ENCODE assay signal across 8 cellular contexts in the genomic region with DNA sequence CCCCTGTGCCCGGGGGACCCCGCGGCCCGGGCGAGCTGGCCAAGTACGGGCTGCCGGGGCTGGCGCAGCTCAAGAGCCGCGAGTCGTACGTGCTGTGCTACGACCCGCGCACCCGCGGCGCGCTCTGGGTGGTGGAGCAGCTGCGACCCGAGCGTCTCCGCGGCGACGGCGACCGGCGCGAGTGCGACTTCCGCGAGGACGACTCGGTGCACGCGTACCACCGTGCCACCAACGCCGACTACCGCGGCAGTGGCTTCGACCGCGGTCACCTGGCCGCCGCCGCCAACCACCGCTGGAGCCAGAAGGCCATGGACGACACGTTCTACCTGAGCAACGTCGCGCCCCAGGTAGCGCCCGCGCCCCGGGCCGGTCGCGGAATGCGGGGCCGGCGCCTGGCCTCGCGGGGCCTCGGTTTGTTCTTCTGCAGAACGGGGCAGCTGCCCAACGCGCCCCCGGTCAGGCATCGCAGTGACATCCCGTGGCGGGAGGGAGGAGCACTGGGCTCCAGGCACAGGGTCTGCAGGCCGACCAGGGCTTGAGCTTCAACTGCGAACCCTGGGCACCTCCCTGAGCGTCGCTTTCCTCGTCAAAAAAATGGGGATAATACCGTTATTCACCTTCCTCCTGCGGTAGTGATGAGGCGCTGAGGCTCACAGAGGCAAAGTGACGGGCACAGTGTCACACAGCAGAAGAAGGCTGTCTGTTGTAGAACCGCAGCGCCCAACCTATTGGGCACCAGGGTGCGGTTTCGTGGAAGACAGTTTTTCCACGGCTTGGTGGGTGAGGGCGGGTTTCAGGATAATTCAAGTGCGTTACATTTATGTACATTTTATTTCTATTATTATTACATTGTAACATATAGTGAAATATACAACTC. TPM values are rescaled to one million over a fixed set of nuclear protein-coding genes. Genes with fewer than 3 reads are reported as not detected.
DNase-seq lines count a peak whose midpoint lies in the region; ATAC-seq, FAIRE-seq and TF ChIP-seq lines count a peak whose summit lies in the region.

No MANE protein-coding gene starts in this region.

- peak; percentile 40 for ATAC-seq in CD4-positive, CD25-positive, alpha-beta regulatory T cell (ENCODE audit: low read depth in 2 of 2)
- peak; percentile 26 for ATAC-seq in GM19395 (IDR thresholded peaks at IDR 0.05; ENCODE audit: unreplicated experiment)
- peak; percentile 19 for ATAC-seq in HG03520 (IDR thresholded peaks at IDR 0.05; ENCODE audit: unreplicated experiment)
- ATAC-seq in SK-N-SH treated with all-trans-retinoic acid at 6 μM for 48 hours = peak; percentile 8
- peak; percentile 21 for ATAC-seq in K562

- peaks cover 14% of the 10 kb centered on the region for H4K20me1 ChIP-seq in K562 (replicated peaks; ENCODE audit: control insufficient read depth, insufficient read depth, low read length)

- peak overlapping the region; percentile 98 for H3K4me2 ChIP-seq in K562 (ENCODE audit: insufficient read depth, low read length)
- H3K4me2 ChIP-seq in skeletal muscle satellite cell (ENCODE audit: low read length) = peak overlapping the region; percentile 97

- peak overlapping the region; percentile 70 to 99 for H3K9ac ChIP-seq in K562 (ENCODE audit: insufficient read depth in 1 of 2, low read depth in 2 of 2, low read length in 2 of 2)
- H3K9ac ChIP-seq in skeletal muscle satellite cell (ENCODE audit: low read depth, low read length) = peak overlapping the region; percentile 83

- H3K9me3 ChIP-seq in CD4-positive, CD25-positive, alpha-beta regulatory T cell (ENCODE audit: control insufficient read depth in 2 of 2, low read length in 2 of 2) = no peaks in the 10 kb centered on the region
- no peaks in the 10 kb centered on the region for H3K9me3 ChIP-seq in K562 (replicated peaks; ENCODE audit: control insufficient read depth, insufficient read depth, low read depth, low read length)
- H3K9me3 ChIP-seq in skeletal muscle satellite cell (replicated peaks; ENCODE audit: low read length) = no peaks in the 10 kb centered on the region

- peak overlapping the region; percentile 14 for H3K27ac ChIP-seq in CD4-positive, CD25-positive, alpha-beta regulatory T cell (ENCODE audit: insufficient read depth, low read length, poor library complexity, severe bottlenecking)
- H3K27ac ChIP-seq in K562 (ENCODE audit: extremely low read depth, low read depth, low read length) = peak overlapping the region; percentile 84

- H3K9me3 Mint-ChIP-seq in CD4-positive, CD25-positive, alpha-beta regulatory T cell = no peaks in the 10 kb centered on the region

- peak overlapping the region; percentile 97 for H2AFZ ChIP-seq in K562 (ENCODE audit: low read depth, low read length)

- no peak for TF ChIP-seq EP300 in K562 (IDR thresholded peaks at IDR 0.05; ENCODE audit: low read length)

- H3K27me3 ChIP-seq in CD4-positive, CD25-positive, alpha-beta regulatory T cell (ENCODE audit: control insufficient read depth, insufficient read depth, low read length) = no peaks in the 10 kb centered on the region
- H3K27me3 ChIP-seq in K562 (ENCODE audit: control insufficient read depth in 2 of 2, insufficient read depth in 2 of 2, low read length in 2 of 2) (no peaks in the 10 kb centered on the region), skeletal muscle satellite cell (ENCODE audit: control insufficient read depth, insufficient read depth, low read length) (no peaks in the 10 kb centered on the region)

- TF ChIP-seq CTCF in K562 (IDR thresholded peaks at IDR 0.05 in 2 of 3, conservative IDR thresholded peaks at IDR 0.05 in 1 of 3; ENCODE audit: insufficient read depth in 2 of 3, low read depth in 1 of 3, low read length in 3 of 3) = peak in 2 of 3 experiments; percentile 13 to 27; a peak in 3 of 6 replicates

- peaks cover 3 to 26% (median 11%) of the 10 kb centered on the region in 4 donors for H3K4me1 Mint-ChIP-seq in CD4-positive, CD25-positive, alpha-beta regulatory T cell

- TF ChIP-seq POLR2A in K562 (conservative IDR thresholded peaks at IDR 0.05) = 0 out of 2 replicates have a peak, but pooled peaks have one; percentile 35

- peaks cover 15% of the 10 kb centered on the region for H3K4me1 ChIP-seq in CD4-positive, CD25-positive, alpha-beta regulatory T cell (ENCODE audit: control insufficient read depth, insufficient read depth, low read length, poor library complexity, severe bottlenecking)
- peaks cover 4 to 59% of the 10 kb centered on the region in 2 experiments; a peak in 3 of 5 replicates for H3K4me1 ChIP-seq in K562 (replicated peaks in 1 of 2; ENCODE audit: control insufficient read depth in 2 of 2, insufficient read depth in 2 of 2, low read length in 2 of 2)
- H3K4me1 ChIP-seq in skeletal muscle satellite cell (ENCODE audit: control insufficient read depth, insufficient read depth, low read length) = peaks cover 10% of the 10 kb centered on the region

- H3K9me1 ChIP-seq in K562 (ENCODE audit: control insufficient read depth, insufficient read depth, low read length) = no peaks in the 10 kb centered on the region

- H3K27ac Mint-ChIP-seq in CD4-positive, CD25-positive, alpha-beta regulatory T cell = peak overlapping the region in 1 of 3 donors; percentile 88

- BruUV-seq in K562 (replicated peaks; lab: Mats Ljungman, UMichigan) = no TSS peak

- peaks cover 20% of the 10 kb centered on the region for H3K79me2 ChIP-seq in K562 (ENCODE audit: control insufficient read depth, insufficient read depth, low read length)

- peaks cover 4% of the 10 kb centered on the region for H3K27me3 Mint-ChIP-seq in CD4-positive, CD25-positive, alpha-beta regulatory T cell

- in situ Hi-C loops in K562 (cut with MboI) = no loop called here

- peaks cover 3% of the 10 kb centered on the region for H3K36me3 Mint-ChIP-seq in CD4-positive, CD25-positive, alpha-beta regulatory T cell

- peak overlapping the region; percentile 19 for H3K4me3 ChIP-seq in CD4-positive, CD25-positive, alpha-beta regulatory T cell (ENCODE audit: low read depth, low read length)
- H3K4me3 ChIP-seq in K562 (peak overlapping the region; percentile 70), skeletal muscle satellite cell (ENCODE audit: low read length) (peak overlapping the region; percentile 84)

- intact Hi-C loops in K562 (cut with micrococcal nuclease) = loop anchor here (1.0 to 5.0 kb wide), 3 partner anchors 43 to 86 kb away; no protein-coding TSS in a partner anchor

- POLR2A ChIA-PET in K562 (lab: Yijun Ruan, JAX) = interaction anchor here (0.6 to 3.9 kb wide), 9 partner anchors 8 to 95 kb away, joined by 3 to 48 read pairs (median 5); a partner anchor contains a TSS

- TF ChIP-seq RAD21 in K562 (CRISPR knock-in tag; conservative IDR thresholded peaks at IDR 0.05 in 1 of 2, IDR thresholded peaks at IDR 0.05 in 1 of 2) = peak in 1 of 2 experiments; percentile 18; a peak in 1 of 4 replicates

- peak overlapping the region; percentile 86 to 95 (median 88) for H3K4me3 Mint-ChIP-seq in CD4-positive, CD25-positive, alpha-beta regulatory T cell

- FAIRE-seq in K562 (lab: Jason Lieb, UNC) = no peak

- WGBS in K562 (ENCODE audit: insufficient coverage, low coverage, missing lambda C conversion rate) = under 1% methylated on average over 62 of the region's 90 CpGs

- H3K36me3 ChIP-seq in CD4-positive, CD25-positive, alpha-beta regulatory T cell (ENCODE audit: control insufficient read depth, insufficient read depth, low read length) = peaks cover 14% of the 10 kb centered on the region
- peaks cover 42% of the 10 kb centered on the region for H3K36me3 ChIP-seq in K562 (ENCODE audit: control insufficient read depth, insufficient read depth, low read length)
- peaks cover 21% of the 10 kb centered on the region for H3K36me3 ChIP-seq in skeletal muscle satellite cell (ENCODE audit: insufficient read depth, low read length)

- CTCF ChIA-PET in K562 (lab: Yijun Ruan, JAX; ENCODE audit: low intra/inter-chr PET ratio) = interaction anchor here (1.6 kb wide), 1 partner anchor 86 kb away, joined by 5 read pairs; no protein-coding TSS in a partner anchor

- DNase-seq in CD4-positive, CD25-positive, alpha-beta regulatory T cell = peak; percentile 31 to 57 (median 38)
- DNase-seq in K562 (ENCODE audit: extremely low read depth in 1 of 4, low spot score in 3 of 4) (peak in 3 of 4 experiments; percentile 43 to 57 (median 48)), iPS-NIHi11 (ENCODE audit: low spot score) (peak; percentile 68), KG1 (lab: John Stamatoyannopoulos, UW) (no peak)

RNA-seq across cellular contexts. Expression of a gene that starts 0.8 kb away (rescaled TPM):
- 9.6 TPM for total RNA-seq in CD4-positive, CD25-positive, alpha-beta regulatory T cell
- polyA plus RNA-seq in CD4-positive, CD25-positive, alpha-beta regulatory T cell = 10 to 100 TPM; 15.6 to 20.6 (median 19.2) TPM
- total RNA-seq in K562 (2011; cell fraction: chromatin; rRNA removed; ENCODE audit: low replicate concordance) = 4.9 and 20.6 TPM in 2 replicates
- 39.7 and 40.4 TPM in 2 replicates for total RNA-seq in K562 (2011; cell fraction: nucleolus; rRNA removed)
- 11.4 and 14.2 TPM in 2 replicates for total RNA-seq in K562 (2011; cell fraction: nucleoplasm; rRNA removed)
- total RNA-seq in K562 (2014; rRNA removed) = 91.0 and 99.6 TPM in 2 replicates
- 6.3 and 8.8 TPM in 2 replicates for total RNA-seq in K562 (2014; rRNA removed; fragmentation: Illumina TruSeq; extraction: Trizol)
- total RNA-seq in K562 (2015; rRNA removed; fragmentation: Illumina TruSeq; extraction: Trizol) = 25.5 and 26.3 TPM in 2 replicates
- 83.2 and 84.9 TPM in 2 replicates for total RNA-seq in K562 (2021)
- 30.0 and 42.1 TPM in 2 replicates for polyA plus RNA-seq in K562 (2011; rRNA removed)
- polyA plus RNA-seq in K562 (2011; cell fraction: cytosol; rRNA removed) = 52.4 and 156 TPM in 2 replicates
- 58.2 and 77.0 TPM in 2 replicates for polyA plus RNA-seq in K562 (2011; cell fraction: nucleus; rRNA removed)
- 34.3 and 45.7 TPM in 2 replicates for polyA plus RNA-seq in K562 (2012)
- 8.7 and 16.3 TPM in 2 replicates for polyA plus RNA-seq in K562 (2014; fragmentation: Illumina TruSeq; extraction: Trizol)
- 1 to 10 TPM; 1.2 to 3.8 TPM for polyA plus RNA-seq in K562 (2014; fragmentation: Nextera tagmentation; extraction: Ambion mirVana)
- polyA plus RNA-seq in K562 (2014; rRNA removed) = 77.2 and 80.2 TPM in 2 replicates
- polyA minus RNA-seq in K562 (2011; rRNA and poly(A)+ RNA removed) = 10.2 and 12.4 TPM in 2 replicates
- polyA minus RNA-seq in K562 (2011; cell fraction: cytosol; rRNA and poly(A)+ RNA removed) = 23.4 and 24.1 TPM in 2 replicates
- 16.2 and 20.6 TPM in 2 replicates for polyA minus RNA-seq in K562 (2011; cell fraction: nucleus; rRNA and poly(A)+ RNA removed)
- 24.6 and 29.1 TPM in 2 replicates for total RNA-seq in skeletal muscle satellite cell (2012; rRNA removed)

RNA-seq across cellular contexts. Expression of a gene that starts 10.5 kb away (rescaled TPM):
- total RNA-seq in CD4-positive, CD25-positive, alpha-beta regulatory T cell = 36.1 TPM
- 10 to 100 TPM; 43.0 to 77.7 (median 62.6) TPM for polyA plus RNA-seq in CD4-positive, CD25-positive, alpha-beta regulatory T cell
- 36.0 and 123 TPM in 2 replicates for total RNA-seq in K562 (2011; cell fraction: chromatin; rRNA removed; ENCODE audit: low replicate concordance)
- total RNA-seq in K562 (2011; cell fraction: nucleolus; rRNA removed) = 67.4 and 74.2 TPM in 2 replicates
- 36.3 and 47.1 TPM in 2 replicates for total RNA-seq in K562 (2011; cell fraction: nucleoplasm; rRNA removed)
- 42.9 and 51.1 TPM in 2 replicates for total RNA-seq in K562 (2014; rRNA removed)
- total RNA-seq in K562 (2014; rRNA removed; fragmentation: Illumina TruSeq; extraction: Trizol) = 12.1 and 20.6 TPM in 2 replicates
- total RNA-seq in K562 (2015; rRNA removed; fragmentation: Illumina TruSeq; extraction: Trizol) = 29.5 and 33.6 TPM in 2 replicates
- total RNA-seq in K562 (2021) = 121 and 133 TPM in 2 replicates
- polyA plus RNA-seq in K562 (2011; rRNA removed) = 50.5 and 79.2 TPM in 2 replicates
- 59.3 and 94.1 TPM in 2 replicates for polyA plus RNA-seq in K562 (2011; cell fraction: cytosol; rRNA removed)
- polyA plus RNA-seq in K562 (2011; cell fraction: nucleus; rRNA removed) = 201 and 270 TPM in 2 replicates
- 54.2 and 74.3 TPM in 2 replicates for polyA plus RNA-seq in K562 (2012)
- 37.4 and 49.5 TPM in 2 replicates for polyA plus RNA-seq in K562 (2014; fragmentation: Illumina TruSeq; extraction: Trizol)
- 10 to 100 TPM; 10.6 to 13.2 TPM for polyA plus RNA-seq in K562 (2014; fragmentation: Nextera tagmentation; extraction: Ambion mirVana)
- polyA plus RNA-seq in K562 (2014; rRNA removed) = 45.2 and 71.9 TPM in 2 replicates
- polyA minus RNA-seq in K562 (2011; rRNA and poly(A)+ RNA removed) = 20.6 and 27.5 TPM in 2 replicates
- 24.1 and 29.0 TPM in 2 replicates for polyA minus RNA-seq in K562 (2011; cell fraction: cytosol; rRNA and poly(A)+ RNA removed)
- polyA minus RNA-seq in K562 (2011; cell fraction: nucleus; rRNA and poly(A)+ RNA removed) = 23.0 and 42.3 TPM in 2 replicates
- 12.2 and 18.8 TPM in 2 replicates for total RNA-seq in skeletal muscle satellite cell (2012; rRNA removed)

RNA-seq across cellular contexts. Expression of a gene that starts 32.0 kb away (rescaled TPM):
- 24.3 TPM for total RNA-seq in CD4-positive, CD25-positive, alpha-beta regulatory T cell
- 10 to 100 TPM; 13.3 to 18.8 (median 16.8) TPM for polyA plus RNA-seq in CD4-positive, CD25-positive, alpha-beta regulatory T cell
- total RNA-seq in K562 (2011; cell fraction: chromatin; rRNA removed; ENCODE audit: low replicate concordance) = 18.2 and 40.1 TPM in 2 replicates
- total RNA-seq in K562 (2011; cell fraction: nucleolus; rRNA removed) = 20.8 and 24.3 TPM in 2 replicates
- 19.8 and 21.3 TPM in 2 replicates for total RNA-seq in K562 (2011; cell fraction: nucleoplasm; rRNA removed)
- 9.9 and 16.6 TPM in 2 replicates for total RNA-seq in K562 (2014; rRNA removed)
- 8.0 and 10.5 TPM in 2 replicates for total RNA-seq in K562 (2014; rRNA removed; fragmentation: Illumina TruSeq; extraction: Trizol)
- total RNA-seq in K562 (2015; rRNA removed; fragmentation: Illumina TruSeq; extraction: Trizol) = 11.4 TPM in 2 replicates
- 24.4 and 27.5 TPM in 2 replicates for total RNA-seq in K562 (2021)
- polyA plus RNA-seq in K562 (2011; rRNA removed) = 21.7 and 24.9 TPM in 2 replicates
- polyA plus RNA-seq in K562 (2011; cell fraction: cytosol; rRNA removed) = 22.3 and 28.3 TPM in 2 replicates
- 27.4 and 32.4 TPM in 2 replicates for polyA plus RNA-seq in K562 (2011; cell fraction: nucleus; rRNA removed)
- polyA plus RNA-seq in K562 (2012) = 22.9 and 34.5 TPM in 2 replicates
- 28.7 and 30.5 TPM in 2 replicates for polyA plus RNA-seq in K562 (2014; fragmentation: Illumina TruSeq; extraction: Trizol)
- polyA plus RNA-seq in K562 (2014; fragmentation: Nextera tagmentation; extraction: Ambion mirVana) = 1 to 10 TPM; 2.3 to 3.0 TPM
- polyA plus RNA-seq in K562 (2014; rRNA removed) = 14.3 and 18.6 TPM in 2 replicates
- polyA minus RNA-seq in K562 (2011; rRNA and poly(A)+ RNA removed) = 15.3 and 16.0 TPM in 2 replicates
- polyA minus RNA-seq in K562 (2011; cell fraction: cytosol; rRNA and poly(A)+ RNA removed) = 6.4 and 6.9 TPM in 2 replicates
- polyA minus RNA-seq in K562 (2011; cell fraction: nucleus; rRNA and poly(A)+ RNA removed) = 7.1 and 10.0 TPM in 2 replicates
- total RNA-seq in skeletal muscle satellite cell (2012; rRNA removed) = 7.6 and 13.1 TPM in 2 replicates

RNA-seq across cellular contexts. Expression of a gene that starts 47.4 kb away (rescaled TPM):
- 44.7 TPM for total RNA-seq in CD4-positive, CD25-positive, alpha-beta regulatory T cell
- 10 to 100 TPM; 31.9 to 44.2 (median 37.1) TPM for polyA plus RNA-seq in CD4-positive, CD25-positive, alpha-beta regulatory T cell
- total RNA-seq in K562 (2011; cell fraction: chromatin; rRNA removed; ENCODE audit: low replicate concordance) = 19.8 and 57.5 TPM in 2 replicates
- total RNA-seq in K562 (2011; cell fraction: nucleolus; rRNA removed) = 14.3 and 15.0 TPM in 2 replicates
- 15.9 and 22.8 TPM in 2 replicates for total RNA-seq in K562 (2011; cell fraction: nucleoplasm; rRNA removed)
- total RNA-seq in K562 (2014; rRNA removed) (6.8 and 8.4 TPM in 2 replicates), K562 (2014; rRNA removed; fragmentation: Illumina TruSeq; extraction: Trizol) (2.0 and 2.3 TPM in 2 replicates), K562 (2015; rRNA removed; fragmentation: Illumina TruSeq; extraction: Trizol) (3.8 and 4.0 TPM in 2 replicates), K562 (2021) (9.7 and 10.1 TPM in 2 replicates)
- polyA plus RNA-seq in K562 (2011; rRNA removed) (6.5 and 14.3 TPM in 2 replicates), K562 (2014; fragmentation: Illumina TruSeq; extraction: Trizol) (6.2 and 8.6 TPM in 2 replicates), K562 (2014; fragmentation: Nextera tagmentation; extraction: Ambion mirVana) (under 1 TPM; 0.07 to 0.22 TPM), K562 (2014; rRNA removed) (7.1 and 10.7 TPM in 2 replicates)
- 19.3 and 30.6 TPM in 2 replicates for polyA plus RNA-seq in K562 (2011; cell fraction: cytosol; rRNA removed)
- 21.7 and 29.5 TPM in 2 replicates for polyA plus RNA-seq in K562 (2011; cell fraction: nucleus; rRNA removed)
- 8.3 and 21.2 TPM in 2 replicates for polyA plus RNA-seq in K562 (2012)
- polyA minus RNA-seq in K562 (2011; rRNA and poly(A)+ RNA removed) = 5.8 and 6.2 TPM in 2 replicates
- 8.0 and 10.1 TPM in 2 replicates for polyA minus RNA-seq in K562 (2011; cell fraction: cytosol; rRNA and poly(A)+ RNA removed)
- polyA minus RNA-seq in K562 (2011; cell fraction: nucleus; rRNA and poly(A)+ RNA removed) = 6.7 and 9.1 TPM in 2 replicates
- total RNA-seq in skeletal muscle satellite cell (2012; rRNA removed) = 11.7 and 13.5 TPM in 2 replicates

Comparison
In these comparisons a context has a peak if more than half of its experiments do, and no peak if none do; other contexts are left out.
1. H3K4me3 ChIP-seq: peak in every context shown above with its lines; median percentile 84 in skeletal muscle satellite cell; 70 in K562; 19 in CD4-positive, CD25-positive, alpha-beta regulatory T cell.